1 cellular context compared by ENCODE assay signal in the genomic region with DNA sequence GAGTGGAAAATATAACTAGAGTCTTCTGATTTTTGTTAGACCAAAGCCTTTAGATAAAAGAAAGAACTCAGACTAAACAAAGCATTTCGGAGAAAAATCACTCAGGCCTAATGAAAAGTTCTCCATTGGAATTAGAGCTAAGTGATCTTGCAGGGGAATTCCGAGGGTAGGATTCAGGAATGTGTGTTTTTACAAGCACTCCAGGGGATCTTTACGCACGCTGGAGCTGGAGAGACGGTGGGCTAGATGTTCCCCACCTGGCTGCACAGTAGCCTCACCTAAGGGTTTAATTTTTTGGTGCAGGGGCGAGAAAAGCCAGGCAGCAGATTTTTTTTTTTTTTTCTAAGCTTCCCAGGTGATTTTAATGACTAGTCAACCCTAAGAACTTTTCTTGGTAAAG.
TF ChIP-seq lines count a peak whose summit lies in the region.

No MANE protein-coding gene starts in this region.

TF ChIP-seq in WTC11, 78 proteins besides CTCF, POLR2A, EP300 and RAD21:
- TF ChIP-seq PRDM15 (CRISPR knock-in tag; IDR thresholded peaks at IDR 0.05) (no peak), FOXJ3 (CRISPR knock-in tag; IDR thresholded peaks at IDR 0.05; ENCODE audit: borderline replicate concordance) (no peak), ATF3 (CRISPR knock-in tag; conservative IDR thresholded peaks at IDR 0.05) (no peak), NR2C2 (CRISPR knock-in tag; IDR thresholded peaks at IDR 0.05) (no peak), SOX15 (CRISPR knock-in tag; IDR thresholded peaks at IDR 0.05) (no peak)
